ENCODE assay signal across 17 cellular contexts in genomic region chr5:109965634-109966033, GRCh38.
DNase-seq lines count a peak whose midpoint lies in the region; ATAC-seq, FAIRE-seq and TF ChIP-seq lines count a peak whose summit lies in the region.
"Had no signal": no experiment of that assay in that cellular context is flagged by ENCODE, and none has a peak within 500 bp of the region (broad histone marks: within the 10 kb centered on the region; RNA-seq: fewer than 3 reads in every experiment).

No MANE protein-coding gene starts in this region.

- H3K27me3 ChIP-seq in OCI-LY3 (ENCODE audit: low read depth, low read length): no peaks in the 10 kb centered on the region
- H3K27me3 ChIP-seq: BLaER1 had no signal

- DNase-seq in activated CD8-positive, alpha-beta T cell treated with anti-CD3 and anti-CD28 coated beads for 36 hours: peak; percentile 7
- DNase-seq in activated CD8-positive, alpha-beta T cell treated with anti-CD3 and anti-CD28 coated beads, Interleukin-2, amount 10 ng/mL, durations not matched to agents 7 days and 5 days: no peak
- no peak for DNase-seq in activated naive CD4-positive, alpha-beta T cell treated with anti-CD3 and anti-CD28 coated beads, Interleukin-2, amount 50 U/mL, for 72 hours (ENCODE audit: low spot score in 2 of 2)
- no peak for DNase-seq in activated naive CD4-positive, alpha-beta T cell treated with anti-CD3 and anti-CD28 coated beads, Interleukin-2, amount 50 U/mL, for 16 hours
- no peak for DNase-seq in stimulated activated effector memory CD8-positive, alpha-beta T cell treated with anti-CD3 and anti-CD28 coated beads, Interleukin-12 subunit alpha, Interleukin-12 subunit beta, amount 100 ng/mL, for 72 hours (ENCODE audit: low spot score in 2 of 2)
- no peak for DNase-seq in urothelium cell line (ENCODE audit: low spot score)
- no peak for DNase-seq in NCI-H774 (lab: John Stamatoyannopoulos, UW)
- DNase-seq: 8988T; CD4-positive, alpha-beta memory T cell; DMS153; DMS79; GDM1; GM23248 had no signal

- H3K9me3 Mint-ChIP-seq in activated CD8-positive, alpha-beta T cell treated with anti-CD3 and anti-CD28 coated beads for 36 hours: no peaks in the 10 kb centered on the region
- H3K9me3 Mint-ChIP-seq in activated CD8-positive, alpha-beta T cell treated with anti-CD3 and anti-CD28 coated beads, Interleukin-2, amount 10 ng/mL, durations not matched to agents 7 days and 5 days (ENCODE audit: insufficient read depth): no peaks in the 10 kb centered on the region
- H3K9me3 Mint-ChIP-seq in activated naive CD4-positive, alpha-beta T cell treated with anti-CD3 and anti-CD28 coated beads, Interleukin-2, amount 50 U/mL, for 72 hours: peaks cover 4 to 11% of the 10 kb centered on the region in 2 donors
- H3K9me3 Mint-ChIP-seq in stimulated activated effector memory CD8-positive, alpha-beta T cell treated with anti-CD3 and anti-CD28 coated beads, Interleukin-12 subunit alpha, Interleukin-12 subunit beta, amount 100 ng/mL, for 72 hours: no peaks in the 10 kb centered on the region

- no peaks in the 10 kb centered on the region for H3K36me3 Mint-ChIP-seq in activated CD8-positive, alpha-beta T cell treated with anti-CD3 and anti-CD28 coated beads for 36 hours (ENCODE audit: low read depth)
- H3K36me3 Mint-ChIP-seq in activated CD8-positive, alpha-beta T cell treated with anti-CD3 and anti-CD28 coated beads, Interleukin-2, amount 10 ng/mL, durations not matched to agents 7 days and 5 days (ENCODE audit: low read depth): no peaks in the 10 kb centered on the region
- H3K36me3 Mint-ChIP-seq in activated naive CD4-positive, alpha-beta T cell treated with anti-CD3 and anti-CD28 coated beads, Interleukin-2, amount 50 U/mL, for 72 hours: no peaks in the 10 kb centered on the region
- no peaks in the 10 kb centered on the region for H3K36me3 Mint-ChIP-seq in stimulated activated effector memory CD8-positive, alpha-beta T cell treated with anti-CD3 and anti-CD28 coated beads, Interleukin-12 subunit alpha, Interleukin-12 subunit beta, amount 100 ng/mL, for 72 hours
- H3K36me3 Mint-ChIP-seq: CD14-positive monocyte; CD4-positive, alpha-beta memory T cell had no signal

- FAIRE-seq in urothelium cell line (lab: Jason Lieb, UNC): no peak

- no peak overlapping the region for H3K4me3 Mint-ChIP-seq in activated CD8-positive, alpha-beta T cell treated with anti-CD3 and anti-CD28 coated beads for 36 hours
- no peak overlapping the region for H3K4me3 Mint-ChIP-seq in activated CD8-positive, alpha-beta T cell treated with anti-CD3 and anti-CD28 coated beads, Interleukin-2, amount 10 ng/mL, durations not matched to agents 7 days and 5 days
- no peak overlapping the region for H3K4me3 Mint-ChIP-seq in stimulated activated effector memory CD8-positive, alpha-beta T cell treated with anti-CD3 and anti-CD28 coated beads, Interleukin-12 subunit alpha, Interleukin-12 subunit beta, amount 100 ng/mL, for 72 hours
- H3K4me3 Mint-ChIP-seq: CD14-positive monocyte; CD4-positive, alpha-beta memory T cell had no signal

- intact Hi-C loops in activated CD8-positive, alpha-beta T cell treated with anti-CD3 and anti-CD28 coated beads for 36 hours (cut with micrococcal nuclease): no loop called here

- H3K27me3 Mint-ChIP-seq in activated CD8-positive, alpha-beta T cell treated with anti-CD3 and anti-CD28 coated beads for 36 hours: no peaks in the 10 kb centered on the region
- H3K27me3 Mint-ChIP-seq in activated CD8-positive, alpha-beta T cell treated with anti-CD3 and anti-CD28 coated beads, Interleukin-2, amount 10 ng/mL, durations not matched to agents 7 days and 5 days (ENCODE audit: low read depth): no peaks in the 10 kb centered on the region
- H3K27me3 Mint-ChIP-seq: CD4-positive, alpha-beta memory T cell had no signal

- H3K79me2 ChIP-seq in OCI-LY3 (ENCODE audit: low read length): no peaks in the 10 kb centered on the region

- peak overlapping the region; percentile 62; the same call in 1 of the 2 replicates for H3K4me2 ChIP-seq in OCI-LY3 (ENCODE audit: low read length)
- H3K4me2 ChIP-seq: BLaER1 had no signal

- ATAC-seq in activated CD8-positive, alpha-beta T cell treated with anti-CD3 and anti-CD28 coated beads for 36 hours: no peak
- ATAC-seq in activated CD8-positive, alpha-beta T cell treated with anti-CD3 and anti-CD28 coated beads, Interleukin-2, amount 10 ng/mL, durations not matched to agents 7 days and 5 days: no peak
- peak; percentile 33 to 65 for ATAC-seq in activated naive CD4-positive, alpha-beta T cell treated with anti-CD3 and anti-CD28 coated beads, Interleukin-2, amount 50 U/mL, for 72 hours
- ATAC-seq in stimulated activated effector memory CD8-positive, alpha-beta T cell treated with anti-CD3 and anti-CD28 coated beads, Interleukin-12 subunit alpha, Interleukin-12 subunit beta, amount 100 ng/mL, for 72 hours: peak; percentile 74

- H3K4me3 ChIP-seq in OCI-LY3 (ENCODE audit: low read length): no peak overlapping the region
- H3K4me3 ChIP-seq: BLaER1, GM23248, HAP-1 had no signal

- no peak overlapping the region for H3K27ac Mint-ChIP-seq in activated CD8-positive, alpha-beta T cell treated with anti-CD3 and anti-CD28 coated beads for 36 hours
- no peak overlapping the region for H3K27ac Mint-ChIP-seq in activated CD8-positive, alpha-beta T cell treated with anti-CD3 and anti-CD28 coated beads, Interleukin-2, amount 10 ng/mL, durations not matched to agents 7 days and 5 days
- H3K27ac Mint-ChIP-seq in activated naive CD4-positive, alpha-beta T cell treated with anti-CD3 and anti-CD28 coated beads, Interleukin-2, amount 50 U/mL, for 72 hours: no peak overlapping the region
- no peak overlapping the region for H3K27ac Mint-ChIP-seq in stimulated activated effector memory CD8-positive, alpha-beta T cell treated with anti-CD3 and anti-CD28 coated beads, Interleukin-12 subunit alpha, Interleukin-12 subunit beta, amount 100 ng/mL, for 72 hours
- H3K27ac Mint-ChIP-seq: CD14-positive monocyte; CD4-positive, alpha-beta memory T cell had no signal

- H3K4me1 Mint-ChIP-seq in activated CD8-positive, alpha-beta T cell treated with anti-CD3 and anti-CD28 coated beads for 36 hours (ENCODE audit: low read depth): peaks cover 16% of the 10 kb centered on the region
- peaks cover 3% of the 10 kb centered on the region for H3K4me1 Mint-ChIP-seq in activated CD8-positive, alpha-beta T cell treated with anti-CD3 and anti-CD28 coated beads, Interleukin-2, amount 10 ng/mL, durations not matched to agents 7 days and 5 days (ENCODE audit: low read depth)
- H3K4me1 Mint-ChIP-seq in stimulated activated effector memory CD8-positive, alpha-beta T cell treated with anti-CD3 and anti-CD28 coated beads, Interleukin-12 subunit alpha, Interleukin-12 subunit beta, amount 100 ng/mL, for 72 hours: no peaks in the 10 kb centered on the region
- H3K4me1 Mint-ChIP-seq: CD4-positive, alpha-beta memory T cell had no signal

- no peaks in the 10 kb centered on the region for H3K9me3 ChIP-seq in OCI-LY3 (ENCODE audit: insufficient read depth, low read length)
- H3K9me3 ChIP-seq: BLaER1, HAP-1 had no signal

- H3K4me1 ChIP-seq in OCI-LY3 (ENCODE audit: low read length): peaks cover 50% of the 10 kb centered on the region
- H3K4me1 ChIP-seq: BLaER1, HAP-1 had no signal

- no peaks in the 10 kb centered on the region for H4K20me1 ChIP-seq in OCI-LY3 (ENCODE audit: insufficient read depth, low read length)
- H4K20me1 ChIP-seq: BLaER1 had no signal

- no peak overlapping the region for H2AFZ ChIP-seq in OCI-LY3 (ENCODE audit: low read depth, low read length)
- H2AFZ ChIP-seq: GM23248 had no signal

- POLR2A ChIA-PET in activated CD8-positive, alpha-beta T cell treated with anti-CD3 and anti-CD28 coated beads for 36 hours (lab: Charles Lee): no interaction called here
- POLR2A ChIA-PET in activated CD8-positive, alpha-beta T cell treated with anti-CD3 and anti-CD28 coated beads, Interleukin-2, amount 10 ng/mL, durations not matched to agents 7 days and 5 days (lab: Charles Lee): no interaction called here

- H3K27ac ChIP-seq in OCI-LY3 (ENCODE audit: low read length): no peak overlapping the region; the same call in 1 of the 2 replicates
- H3K27ac ChIP-seq: BLaER1, GM23248 had no signal

- no peak overlapping the region for H3K9ac ChIP-seq in OCI-LY3 (ENCODE audit: low read length)
- H3K9ac ChIP-seq: BLaER1, GM23248 had no signal

- no peak for TF ChIP-seq CTCF in activated CD8-positive, alpha-beta T cell treated with anti-CD3 and anti-CD28 coated beads for 36 hours (IDR thresholded peaks at IDR 0.05)
- no peak for TF ChIP-seq CTCF in OCI-LY3 (IDR thresholded peaks at IDR 0.05; ENCODE audit: low read depth, low read length)

- no peaks in the 10 kb centered on the region for H3K36me3 ChIP-seq in OCI-LY3 (replicated peaks; ENCODE audit: low read depth, low read length)
- H3K36me3 ChIP-seq: BLaER1, HAP-1 had no signal

- CTCF ChIA-PET in activated CD8-positive, alpha-beta T cell treated with anti-CD3 and anti-CD28 coated beads for 36 hours (lab: Charles Lee): interaction anchor here (1.1 kb wide), 1 partner anchor 12 kb away, joined by 3 read pairs; no protein-coding TSS in a partner anchor
- CTCF ChIA-PET in activated CD8-positive, alpha-beta T cell treated with anti-CD3 and anti-CD28 coated beads, Interleukin-2, amount 10 ng/mL, durations not matched to agents 7 days and 5 days (lab: Charles Lee): no interaction called here

Comparison
In these comparisons a context has a peak if more than half of its experiments do, and no peak if none do; other contexts are left out.
1. ATAC-seq: peak in activated naive CD4-positive, alpha-beta T cell treated with anti-CD3 and anti-CD28 coated beads, Interleukin-2, amount 50 U/mL, for 72 hours (2 of 2) and stimulated activated effector memory CD8-positive, alpha-beta T cell treated with anti-CD3 and anti-CD28 coated beads, Interleukin-12 subunit alpha, Interleukin-12 subunit beta, amount 100 ng/mL, for 72 hours (single experiment); none in activated CD8-positive, alpha-beta T cell treated with anti-CD3 and anti-CD28 coated beads for 36 hours (single experiment) and activated CD8-positive, alpha-beta T cell treated with anti-CD3 and anti-CD28 coated beads, Interleukin-2, amount 10 ng/mL, durations not matched to agents 7 days and 5 days (single experiment).